ENCODE assay signal across 10 cellular contexts in genomic region chr5:893711-894110, GRCh38. TPM values are rescaled to one million over a fixed set of nuclear protein-coding genes. Genes with fewer than 3 reads are reported as not detected.
DNase-seq lines count a peak whose midpoint lies in the region; ATAC-seq and TF ChIP-seq lines count a peak whose summit lies in the region.
"Had no signal": no experiment of that assay in that cellular context is flagged by ENCODE, and none has a peak within 500 bp of the region (broad histone marks: within the 10 kb centered on the region; RNA-seq: fewer than 3 reads in every experiment).

No MANE protein-coding gene starts in this region.

- H3K27ac ChIP-seq in duodenal mucosa (ENCODE audit: low read depth, low read length), result no peak overlapping the region
- H3K27ac ChIP-seq in sigmoid colon, result no peak overlapping the region

- DNase-seq in activated CD4-positive, alpha-beta T cell treated with anti-CD3 and anti-CD28 coated beads for 36 hours, result no peak
- DNase-seq in activated CD4-positive, alpha-beta T cell treated with anti-CD3 and anti-CD28 coated beads, Interleukin-2, amount 50 U/mL, for 4 hours, result no peak
- DNase-seq in NCI-H748 treated with DMSO at 0.1 percent for 48 hours (lab: John Stamatoyannopoulos, UW) (peak; percentile 79), sigmoid colon (peak; percentile 48), SKM-1 (lab: John Stamatoyannopoulos, UW; ENCODE audit: unreplicated experiment) (no peak), GM13977 (ENCODE audit: low spot score) (no peak)
- DNase-seq: NCI-H524; stimulated activated naive CD4-positive, alpha-beta T cell had no signal

- H3K4me1 ChIP-seq in duodenal mucosa (ENCODE audit: control insufficient read depth in 1 of 2, insufficient read depth in 2 of 2, low read length in 2 of 2), result peaks cover 22 to 26% of the 10 kb centered on the region in 2 donors
- H3K4me1 ChIP-seq in sigmoid colon, result peaks cover 0 to 26% (median 21%) of the 10 kb centered on the region in 4 donors

- H3K4me1 Mint-ChIP-seq in activated CD4-positive, alpha-beta T cell treated with anti-CD3 and anti-CD28 coated beads for 36 hours, result peaks cover 32% of the 10 kb centered on the region

- H3K9ac ChIP-seq in duodenal mucosa (ENCODE audit: low read depth in 1 of 2, low read length in 2 of 2), result peak overlapping the region in 1 of 2 donors; percentile 38

- H3K36me3 ChIP-seq in duodenal mucosa (ENCODE audit: control insufficient read depth in 1 of 2, insufficient read depth in 2 of 2, low read length in 2 of 2) (peaks cover 4 to 36% of the 10 kb centered on the region in 2 donors), sigmoid colon (peaks cover 2 to 27% (median 14%) of the 10 kb centered on the region in 4 donors)

- intact Hi-C loops in activated CD4-positive, alpha-beta T cell treated with anti-CD3 and anti-CD28 coated beads for 36 hours (cut with DNase I, micrococcal nuclease), result loop anchor here in 1 of 2 experiments (2.0 to 10.0 kb wide), 8 partner anchors 109 to 905 kb away; partner anchors contain the start of genes CCDC127, EXOC3, MRPL36 and PDCD6
- intact Hi-C loops in sigmoid colon (cut with DNase I), result loop anchor here (2.0 to 5.0 kb wide), 3 partner anchors 109 to 451 kb away; partner anchors contain the start of genes EXOC3 and ZDHHC11B

- CTCF ChIA-PET in activated CD4-positive, alpha-beta T cell treated with anti-CD3 and anti-CD28 coated beads for 36 hours (lab: Charles Lee), result interaction anchor here (1.0 to 1.2 kb wide), 4 partner anchors 88 to 759 kb away, joined by 3 read pairs; no protein-coding TSS in a partner anchor

- H3K27me3 ChIP-seq in duodenal mucosa (ENCODE audit: control insufficient read depth in 1 of 2, insufficient read depth in 2 of 2, low read length in 2 of 2) (no peaks in the 10 kb centered on the region), sigmoid colon (no peaks in the 10 kb centered on the region)

- 43 to 73% methylated on average over 9 of the region's 9 CpGs for WGBS in sigmoid colon, 2 donors

- no peaks in the 10 kb centered on the region for H3K27me3 Mint-ChIP-seq in activated CD4-positive, alpha-beta T cell treated with anti-CD3 and anti-CD28 coated beads for 36 hours

- in situ Hi-C loops in GM13977 (cut with MboI; ENCODE audit: low pct_unique_long_range_greater_than_20kb, low sequenced_read_pairs, unreplicated experiment), result no loop called here

- H3K4me3 ChIP-seq in duodenal mucosa (ENCODE audit: low read depth in 1 of 2, low read length in 2 of 2), result peak overlapping the region; percentile 71 to 93
- H3K4me3 ChIP-seq in sigmoid colon, result no peak overlapping the region

- no peak for TF ChIP-seq EP300 in sigmoid colon (IDR thresholded peaks at IDR 0.05)

- ATAC-seq in activated CD4-positive, alpha-beta T cell treated with anti-CD3 and anti-CD28 coated beads for 36 hours, result no peak
- no peak for ATAC-seq in GM19395 (IDR thresholded peaks at IDR 0.05; ENCODE audit: unreplicated experiment)

- POLR2A ChIA-PET in activated CD4-positive, alpha-beta T cell treated with anti-CD3 and anti-CD28 coated beads for 36 hours (lab: Charles Lee), result no interaction called here

- TF ChIP-seq CTCF in sigmoid colon (IDR thresholded peaks at IDR 0.05) (no peak), GM13977 (IDR thresholded peaks at IDR 0.05; ENCODE audit: extremely low read depth, insufficient read depth, missing control alignments) (no peak)

- H3K36me3 Mint-ChIP-seq in activated CD4-positive, alpha-beta T cell treated with anti-CD3 and anti-CD28 coated beads for 36 hours (ENCODE audit: low read depth), result peaks cover 59% of the 10 kb centered on the region

- no peak for TF ChIP-seq POLR2A in sigmoid colon (IDR thresholded peaks at IDR 0.05)

- no peak overlapping the region for H3K27ac Mint-ChIP-seq in activated CD4-positive, alpha-beta T cell treated with anti-CD3 and anti-CD28 coated beads for 36 hours

- no peaks in the 10 kb centered on the region for H3K9me3 Mint-ChIP-seq in activated CD4-positive, alpha-beta T cell treated with anti-CD3 and anti-CD28 coated beads for 36 hours (ENCODE audit: low read depth)

- H3K9me3 ChIP-seq in duodenal mucosa (ENCODE audit: control insufficient read depth in 1 of 2, low read length in 2 of 2), result no peaks in the 10 kb centered on the region
- no peaks in the 10 kb centered on the region for H3K9me3 ChIP-seq in sigmoid colon

- peak overlapping the region; percentile 90 for H3K4me3 Mint-ChIP-seq in activated CD4-positive, alpha-beta T cell treated with anti-CD3 and anti-CD28 coated beads for 36 hours

RNA-seq across cellular contexts. Expression of gene TRIP13, which starts 1.0 kb away (rescaled TPM):
- total RNA-seq in activated CD4-positive, alpha-beta T cell treated with anti-CD3 and anti-CD28 coated beads for 36 hours, result 10 to 100 TPM; 34.4 to 34.7 TPM
- under 1 TPM in 3 of 4 donors, not detected in 1; 0.16 to 0.83 (median 0.54) TPM for total RNA-seq in sigmoid colon
- 1 to 10 TPM; 1.2 to 7.7 (median 3.9) TPM for polyA plus RNA-seq in sigmoid colon

RNA-seq across cellular contexts. Expression of gene BRD9, which starts 1.1 kb away (rescaled TPM):
- 10 to 100 TPM; 46.7 to 49.7 TPM for total RNA-seq in activated CD4-positive, alpha-beta T cell treated with anti-CD3 and anti-CD28 coated beads for 36 hours
- total RNA-seq in sigmoid colon, result 10 to 100 TPM; 21.4 to 38.8 (median 24.6) TPM
- 10 to 100 TPM; 12.9 to 28.3 (median 14.4) TPM for polyA plus RNA-seq in sigmoid colon

RNA-seq across cellular contexts. Expression of gene ZDHHC11, which starts 42.9 kb away (rescaled TPM):
- 1 to 10 TPM; 6.4 to 8.5 TPM for total RNA-seq in activated CD4-positive, alpha-beta T cell treated with anti-CD3 and anti-CD28 coated beads for 36 hours
- 1 to 10 TPM; 1.8 to 8.0 (median 3.7) TPM for total RNA-seq in sigmoid colon
- polyA plus RNA-seq in sigmoid colon, result 1 to 10 TPM in 1 of 3 donors, under 1 TPM in 1, not detected in 1; 0.60 to 4.9 TPM

Comparison
In these comparisons a context has a peak if more than half of its experiments do, and no peak if none do; other contexts are left out.
1. DNase-seq: peak in NCI-H748 treated with DMSO at 0.1 percent for 48 hours (single experiment) and sigmoid colon (single experiment); none in activated CD4-positive, alpha-beta T cell treated with anti-CD3 and anti-CD28 coated beads for 36 hours (single experiment), activated CD4-positive, alpha-beta T cell treated with anti-CD3 and anti-CD28 coated beads, Interleukin-2, amount 50 U/mL, for 4 hours (0 of 2), SKM-1 (single experiment) and GM13977 (single experiment).
2. H3K4me3 ChIP-seq: peak in duodenal mucosa (2 of 2); none in sigmoid colon (0 of 4).
3. RNA of gene TRIP13, which starts 1.0 kb away (total RNA-seq): 34.4 to 34.7 TPM in activated CD4-positive, alpha-beta T cell treated with anti-CD3 and anti-CD28 coated beads for 36 hours; 0.16 to 0.83 TPM in sigmoid colon; every median in the first group is over 10 times any median in the second.